Comparison of ENCODE assay signal across 9 cellular contexts in genomic region chr16:85321856-85322271, GRCh38.
DNase-seq lines count a peak whose midpoint lies in the region; ATAC-seq and TF ChIP-seq lines count a peak whose summit lies in the region.
"Had no signal": no experiment of that assay in that cellular context is flagged by ENCODE, and none has a peak within 500 bp of the region (broad histone marks: within the 10 kb centered on the region; RNA-seq: fewer than 3 reads in every experiment).

No MANE protein-coding gene starts in this region.

- H3K4me3 ChIP-seq in lower leg skin (ENCODE audit: low read depth, poor library complexity, severe bottlenecking) (no peak overlapping the region), thoracic aorta (peak overlapping the region; percentile 24)

- no peak for TF ChIP-seq CTCF in lower leg skin (IDR thresholded peaks at IDR 0.05)
- no peak for TF ChIP-seq CTCF in thoracic aorta (IDR thresholded peaks at IDR 0.05)

- ATAC-seq in thoracic aorta (ENCODE audit: insufficient number of reproducible peaks, low FRiP score, low read depth) (peak; percentile 75), GM18517 (IDR thresholded peaks at IDR 0.05; ENCODE audit: unreplicated experiment) (no peak)

- DNase-seq in LHCN-M2 (ENCODE audit: low read depth) (peak; percentile 91), cortex of kidney (lab: John Stamatoyannopoulos, UW) (peak; percentile 46), lower leg skin (ENCODE audit: low spot score in 2 of 2) (peak; percentile 89 to 97), thoracic aorta (ENCODE audit: low spot score) (peak; percentile 95), kidney glomerular epithelial cell (lab: John Stamatoyannopoulos, UW) (no peak), SIG-M5 (lab: John Stamatoyannopoulos, UW) (no peak)
- no peak for DNase-seq in stimulated activated CD4-positive, alpha-beta T cell treated with anti-CD3 and anti-CD28 coated beads, Interleukin-12 subunit alpha, Interleukin-12 subunit beta, amount 100 ng/mL, for 4 hours
- DNase-seq: NCI-H510A treated with DMSO at 0.1 percent for 48 hours had no signal

- no peak for TF ChIP-seq POLR2A in lower leg skin (IDR thresholded peaks at IDR 0.05)

- no peaks in the 10 kb centered on the region for H3K27me3 ChIP-seq in thoracic aorta (replicated peaks; ENCODE audit: insufficient read depth)

- WGBS in lower leg skin, 2 donors: 7 to 14% methylated on average over 10 of the region's 12 CpGs

- H3K36me3 ChIP-seq in thoracic aorta: no peaks in the 10 kb centered on the region

- H3K9me3 ChIP-seq in thoracic aorta: no peaks in the 10 kb centered on the region

- H3K27ac ChIP-seq in thoracic aorta: peak overlapping the region; percentile 75 to 96

- intact Hi-C loops in lower leg skin (cut with DNase I; ENCODE audit: low total_unique reads): no loop called here

- H3K4me1 ChIP-seq in thoracic aorta (ENCODE audit: control insufficient read depth in 1 of 2, low read depth in 2 of 2): peaks cover 30 to 69% of the 10 kb centered on the region in 2 donors

Comparison
In these comparisons a context has a peak if more than half of its experiments do, and no peak if none do; other contexts are left out.
1. DNase-seq: peak in LHCN-M2 (single experiment), cortex of kidney (single experiment), lower leg skin (2 of 2) and thoracic aorta (single experiment); none in stimulated activated CD4-positive, alpha-beta T cell treated with anti-CD3 and anti-CD28 coated beads, Interleukin-12 subunit alpha, Interleukin-12 subunit beta, amount 100 ng/mL, for 4 hours (single experiment), kidney glomerular epithelial cell (single experiment) and SIG-M5 (single experiment).